ENCODE assay signal across 16 cellular contexts in genomic region chr7:27205325-27206280, GRCh38. TPM values are rescaled to one million over a fixed set of nuclear protein-coding genes. Genes with fewer than 3 reads are reported as not detected.
DNase-seq lines count a peak whose midpoint lies in the region; ATAC-seq, FAIRE-seq and TF ChIP-seq lines count a peak whose summit lies in the region.
"Had no signal": no experiment of that assay in that cellular context is flagged by ENCODE, and none has a peak within 500 bp of the region (broad histone marks: within the 10 kb centered on the region; RNA-seq: fewer than 3 reads in every experiment).

No MANE protein-coding gene starts in this region.

- TF ChIP-seq POLR2A in transverse colon (IDR thresholded peaks at IDR 0.05) (peak; percentile 17), GM12891 (IDR thresholded peaks at IDR 0.05; ENCODE audit: low read depth, low read length) (no peak)

- H3K4me1 ChIP-seq in astrocyte (ENCODE audit: insufficient read depth, low read length), result peaks cover 13% of the 10 kb centered on the region
- H3K4me1 ChIP-seq in muscle layer of colon (ENCODE audit: insufficient read depth, low read length), result peaks cover 30% of the 10 kb centered on the region
- peaks cover 4 to 46% (median 26%) of the 10 kb centered on the region in 4 donors for H3K4me1 ChIP-seq in transverse colon
- no peaks in the 10 kb centered on the region for H3K4me1 ChIP-seq in BE2C

- no peak overlapping the region for H3K4me3 ChIP-seq in astrocyte (ENCODE audit: insufficient read depth, low read depth, low read length)
- peak overlapping the region; percentile 4 to 30 for H3K4me3 ChIP-seq in muscle layer of colon (ENCODE audit: low read depth in 1 of 2, low read length in 2 of 2)
- peak overlapping the region; percentile 5 to 73 (median 44) for H3K4me3 ChIP-seq in transverse colon
- no peak overlapping the region for H3K4me3 ChIP-seq in BE2C (ENCODE audit: low read depth, low read length)

- H3K27ac ChIP-seq in astrocyte (ENCODE audit: low read depth, low read length) (no peak overlapping the region), muscle layer of colon (ENCODE audit: low read depth, low read length) (no peak overlapping the region), transverse colon (peak overlapping the region; percentile 76 to 99 (median 96))
- H3K27ac ChIP-seq: C4-2B had no signal

- no peak overlapping the region for H3K27ac Mint-ChIP-seq in activated naive CD8-positive, alpha-beta T cell
- H3K27ac Mint-ChIP-seq in activated naive CD8-positive, alpha-beta T cell treated with anti-CD3 and anti-CD28 coated beads, Interleukin-2, amount 50 U/mL, for 24 hours, result no peak overlapping the region
- H3K27ac Mint-ChIP-seq in astrocyte (ENCODE audit: unreplicated experiment), result peak overlapping the region; percentile 41
- H3K27ac Mint-ChIP-seq: activated CD8-positive, alpha-beta T cell treated with anti-CD3 and anti-CD28 coated beads for 36 hours had no signal

- H3K36me3 Mint-ChIP-seq in activated naive CD8-positive, alpha-beta T cell, result no peaks in the 10 kb centered on the region
- no peaks in the 10 kb centered on the region for H3K36me3 Mint-ChIP-seq in activated naive CD8-positive, alpha-beta T cell treated with anti-CD3 and anti-CD28 coated beads, Interleukin-2, amount 50 U/mL, for 24 hours (ENCODE audit: low read depth)
- H3K36me3 Mint-ChIP-seq in astrocyte (ENCODE audit: low read depth, unreplicated experiment), result no peaks in the 10 kb centered on the region

- no peak overlapping the region for H2AFZ ChIP-seq in astrocyte (ENCODE audit: low read depth, low read length)

- TF ChIP-seq EP300 in transverse colon (IDR thresholded peaks at IDR 0.05; ENCODE audit: low read depth), result no peak

- H3K36me3 ChIP-seq in astrocyte (ENCODE audit: insufficient read depth, low read length) (no peaks in the 10 kb centered on the region), muscle layer of colon (ENCODE audit: insufficient read depth, low read length) (no peaks in the 10 kb centered on the region), transverse colon (no peaks in the 10 kb centered on the region), BE2C (no peaks in the 10 kb centered on the region)

- TF ChIP-seq CTCF in astrocyte (IDR thresholded peaks at IDR 0.05; ENCODE audit: insufficient read depth, low read depth, low read length) (no peak), transverse colon (IDR thresholded peaks at IDR 0.05) (no peak), BE2C (IDR thresholded peaks at IDR 0.05; ENCODE audit: low read depth, low read length) (no peak)

- H3K79me2 ChIP-seq in astrocyte (ENCODE audit: insufficient read depth, low read length), result no peaks in the 10 kb centered on the region

- H3K27me3 Mint-ChIP-seq in activated naive CD8-positive, alpha-beta T cell, result peaks cover 71% of the 10 kb centered on the region
- H3K27me3 Mint-ChIP-seq in activated naive CD8-positive, alpha-beta T cell treated with anti-CD3 and anti-CD28 coated beads, Interleukin-2, amount 50 U/mL, for 24 hours, result peaks cover 94% of the 10 kb centered on the region
- peaks cover 97% of the 10 kb centered on the region for H3K27me3 Mint-ChIP-seq in astrocyte (ENCODE audit: low read depth, unreplicated experiment)

- no peak for DNase-seq in activated naive CD8-positive, alpha-beta T cell treated with anti-CD3 and anti-CD28 coated beads, Interleukin-2, amount 50 U/mL, for 24 hours
- DNase-seq in astrocyte (ENCODE audit: low read depth) (no peak), transverse colon (no peak), putamen (ENCODE audit: low spot score) (no peak), GM12891 (ENCODE audit: insufficient read length, low spot score) (no peak), BE2C (no peak)
- DNase-seq: activated CD8-positive, alpha-beta T cell treated with anti-CD3 and anti-CD28 coated beads for 36 hours; amygdala; HCEC 1CT; NCI-H446 treated with DMSO at 0.1 percent for 48 hours had no signal

- no peak for FAIRE-seq in astrocyte (lab: Jason Lieb, UNC)
- no peak for FAIRE-seq in GM12891 (lab: Jason Lieb, UNC)

- WGBS in transverse colon (ENCODE audit: low coverage in 1 of 2), 2 donors, result 6 to 17% methylated on average over 11 to 52 of the region's 52 CpGs

- no peak for ATAC-seq in activated naive CD8-positive, alpha-beta T cell treated with anti-CD3 and anti-CD28 coated beads, Interleukin-2, amount 50 U/mL, for 24 hours
- ATAC-seq: activated CD8-positive, alpha-beta T cell treated with anti-CD3 and anti-CD28 coated beads for 36 hours had no signal

- in situ Hi-C loops in transverse colon (cut with MboI; ENCODE audit: low pct_ligation_motif_present in 1 of 4, low pct_unique_long_range_greater_than_20kb in 1 of 4, low sequenced_read_pairs in 3 of 4), result loop anchor here (10.0 to 25.0 kb wide), 7 partner anchors 369 to 807 kb away; no protein-coding TSS in a partner anchor

- peaks cover 5% of the 10 kb centered on the region for H3K9me3 ChIP-seq in astrocyte (ENCODE audit: insufficient read depth, low read depth, low read length)
- no peaks in the 10 kb centered on the region for H3K9me3 ChIP-seq in muscle layer of colon (ENCODE audit: low read length)
- H3K9me3 ChIP-seq in transverse colon, result no peaks in the 10 kb centered on the region
- no peaks in the 10 kb centered on the region for H3K9me3 ChIP-seq in BE2C

- H3K9ac ChIP-seq in astrocyte (ENCODE audit: low read length) (no peak overlapping the region), muscle layer of colon (ENCODE audit: low read length) (no peak overlapping the region)

- intact Hi-C loops in transverse colon (cut with DNase I; ENCODE audit: low total_unique reads), result loop anchor here (10.0 kb wide), 1 partner anchor 369 kb away; no protein-coding TSS in a partner anchor

- H4K20me1 ChIP-seq in astrocyte (ENCODE audit: insufficient read depth, low read length), result peaks cover 35% of the 10 kb centered on the region

- no peaks in the 10 kb centered on the region for H3K9me3 Mint-ChIP-seq in activated naive CD8-positive, alpha-beta T cell (ENCODE audit: low read depth)
- H3K9me3 Mint-ChIP-seq in activated naive CD8-positive, alpha-beta T cell treated with anti-CD3 and anti-CD28 coated beads, Interleukin-2, amount 50 U/mL, for 24 hours, result no peaks in the 10 kb centered on the region
- peaks cover 13% of the 10 kb centered on the region for H3K9me3 Mint-ChIP-seq in astrocyte (ENCODE audit: unreplicated experiment)
- H3K9me3 Mint-ChIP-seq: activated CD8-positive, alpha-beta T cell treated with anti-CD3 and anti-CD28 coated beads for 36 hours had no signal

- H3K27me3 ChIP-seq in astrocyte (ENCODE audit: insufficient read depth, low read length) (peaks cover 100% of the 10 kb centered on the region), muscle layer of colon (ENCODE audit: control insufficient read depth in 1 of 2, insufficient read depth in 2 of 2, low read length in 2 of 2) (peaks cover 81 to 96% of the 10 kb centered on the region in 2 donors), transverse colon (peaks cover 94% of the 10 kb centered on the region), BE2C (peaks cover 94% of the 10 kb centered on the region)

- peak overlapping the region; percentile 40 for H3K4me3 Mint-ChIP-seq in activated naive CD8-positive, alpha-beta T cell
- H3K4me3 Mint-ChIP-seq in activated naive CD8-positive, alpha-beta T cell treated with anti-CD3 and anti-CD28 coated beads, Interleukin-2, amount 50 U/mL, for 24 hours, result no peak overlapping the region
- H3K4me3 Mint-ChIP-seq in astrocyte (ENCODE audit: unreplicated experiment), result no peak overlapping the region
- H3K4me3 Mint-ChIP-seq: activated CD8-positive, alpha-beta T cell treated with anti-CD3 and anti-CD28 coated beads for 36 hours had no signal

- peak overlapping the region; percentile 47 for H3K4me2 ChIP-seq in astrocyte (ENCODE audit: low read length)

- peaks cover 38% of the 10 kb centered on the region for H3K4me1 Mint-ChIP-seq in activated naive CD8-positive, alpha-beta T cell (ENCODE audit: low read depth)
- peaks cover 34% of the 10 kb centered on the region for H3K4me1 Mint-ChIP-seq in activated naive CD8-positive, alpha-beta T cell treated with anti-CD3 and anti-CD28 coated beads, Interleukin-2, amount 50 U/mL, for 24 hours
- H3K4me1 Mint-ChIP-seq in astrocyte (ENCODE audit: low read depth, unreplicated experiment), result no peaks in the 10 kb centered on the region

TF ChIP-seq in GM12891, 5 proteins besides CTCF, POLR2A, EP300 and RAD21:
- no peak for TF ChIP-seq POU2F2 (IDR thresholded peaks at IDR 0.05; ENCODE audit: low read depth, low read length)
- no peak for TF ChIP-seq SPI1 (IDR thresholded peaks at IDR 0.05; ENCODE audit: low read depth, low read length)
- no peak for TF ChIP-seq POLR2AphosphoS5 (IDR thresholded peaks at IDR 0.05; ENCODE audit: low read depth, low read length)
- no peak for TF ChIP-seq TAF1 (IDR thresholded peaks at IDR 0.05; ENCODE audit: low read depth, low read length)

RNA-seq across cellular contexts. Expression of gene HOXA13, which starts 5.7 kb away (rescaled TPM):
- total RNA-seq in astrocyte, result not detected in 2 replicates
- 10 to 100 TPM; 22.5 to 69.9 (median 38.7) TPM for total RNA-seq in transverse colon
- polyA plus RNA-seq in GM12891 (2012; ENCODE audit: low read depth, missing spikeins), result not detected
- polyA plus RNA-seq in BE2C (2012; ENCODE audit: insufficient read depth, insufficient read length, low read depth), result not detected
- total RNA-seq: activated CD8-positive, alpha-beta T cell treated with anti-CD3 and anti-CD28 coated beads for 36 hours; epithelial cell of proximal tubule; pulmonary artery endothelial cell had no signal

RNA-seq across cellular contexts. Expression of gene HOXA11, which starts 20.6 kb away (rescaled TPM):
- total RNA-seq in astrocyte (not detected in 2 replicates), transverse colon (10 to 100 TPM in 1 of 4 donors, 1 to 10 TPM in 3; 4.5 to 21.3 (median 7.7) TPM)
- polyA plus RNA-seq in GM12891 (2012; ENCODE audit: low read depth, missing spikeins), result not detected
- polyA plus RNA-seq in BE2C (2012; ENCODE audit: insufficient read depth, insufficient read length, low read depth), result not detected
- total RNA-seq: pulmonary artery endothelial cell had no signal

RNA-seq across cellular contexts. Expression of gene HOXA10, which starts 31.5 kb away (rescaled TPM):
- total RNA-seq in astrocyte (not detected in 2 replicates), transverse colon (10 to 100 TPM; 19.8 to 68.9 (median 36.4) TPM)
- not detected for polyA plus RNA-seq in GM12891 (2012; ENCODE audit: low read depth, missing spikeins)
- not detected for polyA plus RNA-seq in BE2C (2012; ENCODE audit: insufficient read depth, insufficient read length, low read depth)
- total RNA-seq: activated CD8-positive, alpha-beta T cell treated with anti-CD3 and anti-CD28 coated beads for 36 hours had no signal

RNA-seq across cellular contexts. Expression of gene EVX1, which starts 37.0 kb away (rescaled TPM):
- total RNA-seq in astrocyte (not detected in 2 replicates), transverse colon (10 to 100 TPM in 1 of 4 donors, 1 to 10 TPM in 2, not detected in 1; 1.4 to 17.2 (median 3.4) TPM)
- not detected for polyA plus RNA-seq in GM12891 (2012; ENCODE audit: low read depth, missing spikeins)
- polyA plus RNA-seq in BE2C (2012; ENCODE audit: insufficient read depth, insufficient read length, low read depth), result not detected
- total RNA-seq: activated CD8-positive, alpha-beta T cell treated with anti-CD3 and anti-CD28 coated beads for 36 hours; epithelial cell of proximal tubule; LHCN-M2; pulmonary artery endothelial cell had no signal

RNA-seq across cellular contexts. Expression of gene HOXA9, which starts 40.3 kb away (rescaled TPM):
- total RNA-seq in astrocyte (not detected in 2 replicates), transverse colon (100 to 1,000 TPM in 1 of 4 donors, 10 to 100 TPM in 3; 19.5 to 130 (median 50.6) TPM)
- not detected for polyA plus RNA-seq in GM12891 (2012; ENCODE audit: low read depth, missing spikeins)
- polyA plus RNA-seq in BE2C (2012; ENCODE audit: insufficient read depth, insufficient read length, low read depth), result not detected
- total RNA-seq: activated CD8-positive, alpha-beta T cell treated with anti-CD3 and anti-CD28 coated beads for 36 hours had no signal

Comparison
In these comparisons a context has a peak if more than half of its experiments do, and no peak if none do; other contexts are left out.
1. H3K27ac ChIP-seq: peak in transverse colon (4 of 4); none in astrocyte (single experiment) and muscle layer of colon (single experiment).
2. H3K4me3 ChIP-seq: peak in muscle layer of colon (2 of 2) and transverse colon (4 of 4); none in astrocyte (single experiment) and BE2C (single experiment).
3. RNA of gene HOXA13, which starts 5.7 kb away (total RNA-seq): 22.5 to 69.9 TPM in transverse colon; not detected in astrocyte; every median in the first group is over 10 times any median in the second.
4. RNA of gene HOXA10, which starts 31.5 kb away (total RNA-seq): 19.8 to 68.9 TPM in transverse colon; not detected in astrocyte; every median in the first group is over 10 times any median in the second.